Comparison of ENCODE assay signal across 15 cellular contexts in the genomic region with DNA sequence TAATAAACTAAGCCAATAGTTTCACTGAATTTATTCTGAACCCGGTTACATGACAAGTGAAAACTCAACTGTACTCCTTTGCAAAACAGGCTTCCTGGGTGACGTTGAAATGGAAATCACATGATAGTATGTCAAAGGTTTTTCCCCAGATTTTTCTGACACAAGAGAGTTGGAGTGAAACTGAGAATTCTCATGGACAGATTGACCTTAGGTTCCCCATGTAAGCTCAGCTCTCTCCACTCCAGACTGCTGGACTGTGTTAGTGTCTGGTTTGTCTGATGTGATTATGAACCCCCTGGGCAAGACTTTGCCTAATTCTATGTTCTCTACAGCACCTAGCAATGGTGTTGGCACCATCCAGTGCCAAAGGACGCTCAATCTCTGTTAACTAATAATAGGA.
DNase-seq lines count a peak whose midpoint lies in the region; ATAC-seq and FAIRE-seq lines count a peak whose summit lies in the region.
"Had no signal": no experiment of that assay in that cellular context is flagged by ENCODE, and none has a peak within 500 bp of the region (broad histone marks: within the 10 kb centered on the region; RNA-seq: fewer than 3 reads in every experiment).

No MANE protein-coding gene starts in this region.

- peak overlapping the region; percentile 55 for H2AFZ ChIP-seq in ACC112 (ENCODE audit: low read length, unreplicated experiment)

- peak overlapping the region; percentile 31 for H3K27ac ChIP-seq in ACC112 (ENCODE audit: low read depth, low read length)
- H3K27ac ChIP-seq: 22Rv1, adrenal gland had no signal

- no peak for FAIRE-seq in HTR-8/SVneo (lab: Jason Lieb, UNC)
- FAIRE-seq: H54 had no signal

- H3K4me3 ChIP-seq in ACC112 (ENCODE audit: low read depth, low read length) = no peak overlapping the region
- H3K4me3 ChIP-seq: adrenal gland had no signal

- H3K27me3 ChIP-seq in ACC112 (ENCODE audit: insufficient read depth, low read length) = no peaks in the 10 kb centered on the region
- H3K27me3 ChIP-seq: adrenal gland had no signal

- no peak for DNase-seq in activated naive CD4-positive, alpha-beta T cell treated with anti-CD3 and anti-CD28 coated beads, Interleukin-2, amount 50 U/mL, for 16 hours
- DNase-seq in HTR-8/SVneo (ENCODE audit: insufficient read length, low spot score) = no peak
- DNase-seq in C1 segment of cervical spinal cord (lab: John Stamatoyannopoulos, UW) = no peak
- DNase-seq in NCI-H2227 treated with DMSO at 0.1 percent for 48 hours (lab: John Stamatoyannopoulos, UW) = no peak
- DNase-seq: activated CD8-positive, alpha-beta memory T cell treated with anti-CD3 and anti-CD28 coated beads for 24 hours; adrenal gland; DMS53; MM.1S; NCI-H748 treated with DMSO at 0.1 percent for 48 hours had no signal

- H3K79me2 ChIP-seq in ACC112 (ENCODE audit: control insufficient read depth, insufficient read depth, low read length, unreplicated experiment) = no peaks in the 10 kb centered on the region

- peaks cover 24% of the 10 kb centered on the region for H3K4me1 ChIP-seq in ACC112 (ENCODE audit: control insufficient read depth, insufficient read depth, low read length, unreplicated experiment)
- H3K4me1 ChIP-seq: adrenal gland had no signal

- peak; percentile 65 for ATAC-seq in GM19372 (IDR thresholded peaks at IDR 0.05; ENCODE audit: low read depth, unreplicated experiment)
- peak; percentile 73 for ATAC-seq in HG02763 (IDR thresholded peaks at IDR 0.05; ENCODE audit: unreplicated experiment)
- peak; percentile 78 for ATAC-seq in HG03460 (IDR thresholded peaks at IDR 0.05; ENCODE audit: unreplicated experiment)

- H3K36me3 ChIP-seq in ACC112 (ENCODE audit: insufficient read depth, low read length) = no peaks in the 10 kb centered on the region
- H3K36me3 ChIP-seq: adrenal gland had no signal
